In genomic region chr6:12420626-12421025, GRCh38 we compare ENCODE assay signal across 18 cellular contexts.
A peak's percentile ranks its signal among the peaks of the same experiment; 100 is the strongest.
DNase-seq lines count a peak whose midpoint lies in the region; ATAC-seq and TF ChIP-seq lines count a peak whose summit lies in the region.
"Had no signal": no experiment of that assay in that cellular context is flagged by ENCODE, and none has a peak within 500 bp of the region (broad histone marks: within the 10 kb centered on the region; RNA-seq: fewer than 3 reads in every experiment).

No MANE protein-coding gene starts in this region.

- no peaks in the 10 kb centered on the region for H3K9me3 Mint-ChIP-seq in neural progenitor cell

- peaks cover 10% of the 10 kb centered on the region for H3F3A ChIP-seq in neural progenitor cell (ENCODE audit: low read depth)

- H3K4me2 ChIP-seq in neural progenitor cell: peak overlapping the region; percentile 43

- H3K9me3 ChIP-seq in RWPE2 (ENCODE audit: severe bottlenecking) (no peaks in the 10 kb centered on the region), neural progenitor cell (ENCODE audit: low read depth) (no peaks in the 10 kb centered on the region), Peyer's patch (peaks cover 0 to 2% (median 0%) of the 10 kb centered on the region in 4 donors), heart left ventricle (peaks cover 0 to 8% (median 0%) of the 10 kb centered on the region in 12 donors)
- H3K9me3 ChIP-seq: body of pancreas, pancreas, vagina had no signal

- no peaks in the 10 kb centered on the region for H3K36me3 Mint-ChIP-seq in neural progenitor cell

- no peak overlapping the region for H3K4me3 Mint-ChIP-seq in neural progenitor cell
- H3K4me3 Mint-ChIP-seq: IgD-negative memory B cell; stimulated activated naive CD8-positive, alpha-beta T cell treated with anti-CD3 and anti-CD28 coated beads, Interleukin-15, Interleukin-2, amounts not matched to agents 100 ng/mL and 50 ng/mL, for 24 hours had no signal

- H3K4me3 ChIP-seq in RWPE2 (ENCODE audit: severe bottlenecking) (no peak overlapping the region), neural progenitor cell (no peak overlapping the region), Peyer's patch (no peak overlapping the region), heart left ventricle (no peak overlapping the region)
- H3K4me3 ChIP-seq: body of pancreas, pancreas, vagina had no signal

- H4K20me1 ChIP-seq in neural progenitor cell (ENCODE audit: low read depth): no peaks in the 10 kb centered on the region

- peak overlapping the region; percentile 18 for H3K27ac ChIP-seq in RWPE2 (ENCODE audit: poor library complexity, severe bottlenecking)
- H3K27ac ChIP-seq in epithelial cell of prostate: peak overlapping the region; percentile 80
- peak overlapping the region; percentile 14 for H3K27ac ChIP-seq in neural progenitor cell
- no peak overlapping the region for H3K27ac ChIP-seq in Peyer's patch
- H3K27ac ChIP-seq in heart left ventricle: no peak overlapping the region
- H3K27ac ChIP-seq: body of pancreas, pancreas, vagina had no signal

- intact Hi-C loops in heart left ventricle (cut with DNase I): no loop called here

- TF ChIP-seq POLR2A in Peyer's patch (IDR thresholded peaks at IDR 0.05): no peak
- TF ChIP-seq POLR2A in heart left ventricle (IDR thresholded peaks at IDR 0.05): no peak

- H3K27me3 Mint-ChIP-seq in neural progenitor cell (ENCODE audit: insufficient read depth, low read depth): no peaks in the 10 kb centered on the region

- 83 to 93% (median 86%) methylated on average over 5 of the region's 5 CpGs for WGBS in heart left ventricle, 4 donors

- H3K27me3 ChIP-seq in RWPE2 (ENCODE audit: insufficient read depth, poor library complexity, severe bottlenecking): no peaks in the 10 kb centered on the region
- no peaks in the 10 kb centered on the region for H3K27me3 ChIP-seq in neural progenitor cell
- no peaks in the 10 kb centered on the region for H3K27me3 ChIP-seq in Peyer's patch
- H3K27me3 ChIP-seq in heart left ventricle: no peaks in the 10 kb centered on the region
- H3K27me3 ChIP-seq: body of pancreas, pancreas, vagina had no signal

- H3K36me3 ChIP-seq in RWPE2 (ENCODE audit: low read depth): no peaks in the 10 kb centered on the region
- H3K36me3 ChIP-seq in neural progenitor cell: no peaks in the 10 kb centered on the region
- H3K36me3 ChIP-seq in Peyer's patch: no peaks in the 10 kb centered on the region
- H3K36me3 ChIP-seq in heart left ventricle: no peaks in the 10 kb centered on the region
- H3K36me3 ChIP-seq: pancreas, vagina had no signal

- DNase-seq in EL: peak; percentile 21
- no peak for DNase-seq in RWPE2 (ENCODE audit: low spot score)
- DNase-seq in epithelial cell of prostate (ENCODE audit: low read depth, low spot score): peak; percentile 96
- DNase-seq in neural progenitor cell (ENCODE audit: low spot score): peak; percentile 82
- no peak for DNase-seq in NCI-H526 treated with DMSO at 0.1 percent for 48 hours (lab: John Stamatoyannopoulos, UW)
- no peak for DNase-seq in Peyer's patch
- DNase-seq in heart left ventricle: no peak
- DNase-seq in COLO668 (lab: John Stamatoyannopoulos, UW; ENCODE audit: unreplicated experiment): no peak
- DNase-seq: activated effector memory CD4-positive, alpha-beta T cell treated with anti-CD3 and anti-CD28 coated beads, Interleukin-2, amount 50 U/mL, for 16 hours; body of pancreas; C1 segment of cervical spinal cord; DMS79; NCI-H1048; pancreas had no signal

- H2AFZ ChIP-seq in neural progenitor cell (replicated peaks): no peak overlapping the region

- peaks cover 28% of the 10 kb centered on the region for H3K4me1 Mint-ChIP-seq in neural progenitor cell

- ATAC-seq in RWPE2 (ENCODE audit: low read depth): peak; percentile 82
- ATAC-seq in heart left ventricle: no peak
- ATAC-seq: body of pancreas, HCT116 had no signal

- H3K9ac ChIP-seq in neural progenitor cell: no peak overlapping the region

- no peak overlapping the region for H3K27ac Mint-ChIP-seq in neural progenitor cell
- H3K27ac Mint-ChIP-seq: stimulated activated naive CD8-positive, alpha-beta T cell treated with anti-CD3 and anti-CD28 coated beads, Interleukin-15, Interleukin-2, amounts not matched to agents 100 ng/mL and 50 ng/mL, for 24 hours had no signal

- H3K4me1 ChIP-seq in RWPE2 (ENCODE audit: insufficient read depth, poor library complexity, severe bottlenecking): no peaks in the 10 kb centered on the region
- H3K4me1 ChIP-seq in neural progenitor cell: peaks cover 42% of the 10 kb centered on the region
- no peaks in the 10 kb centered on the region for H3K4me1 ChIP-seq in Peyer's patch
- peaks cover 0 to 19% (median 4%) of the 10 kb centered on the region in 12 donors for H3K4me1 ChIP-seq in heart left ventricle
- H3K4me1 ChIP-seq: body of pancreas, vagina had no signal

- no peaks in the 10 kb centered on the region for H3K79me2 ChIP-seq in neural progenitor cell (ENCODE audit: low read depth)

- TF ChIP-seq CTCF in RWPE2 (IDR thresholded peaks at IDR 0.05; ENCODE audit: poor library complexity, severe bottlenecking) (no peak), neural progenitor cell (IDR thresholded peaks at IDR 0.05) (no peak), Peyer's patch (IDR thresholded peaks at IDR 0.05) (no peak), heart left ventricle (IDR thresholded peaks at IDR 0.05) (no peak)

Comparison
In these comparisons a context has a peak if more than half of its experiments do, and no peak if none do; other contexts are left out.
1. DNase-seq: peak in EL (single experiment), epithelial cell of prostate (single experiment) and neural progenitor cell (single experiment); none in RWPE2 (single experiment), NCI-H526 treated with DMSO at 0.1 percent for 48 hours (single experiment), Peyer's patch (0 of 3), heart left ventricle (0 of 5) and COLO668 (single experiment).
2. H3K27ac ChIP-seq: peak in RWPE2 (single experiment), epithelial cell of prostate (single experiment) and neural progenitor cell (single experiment); none in Peyer's patch (0 of 4) and heart left ventricle (0 of 12).